In genomic region chrX:83508006-83508405, GRCh38 we compare ENCODE assay signal across 1 cellular context.
TF ChIP-seq lines count a peak whose summit lies in the region.

TSS of gene POU3F4 (plus strand) at chrX:83508290. CDS start at chrX:83508325, 35 bp downstream.

TF ChIP-seq in WTC11, 78 proteins besides CTCF, POLR2A, EP300 and RAD21 (continued from another document):
- TF ChIP-seq, protein P1, sequence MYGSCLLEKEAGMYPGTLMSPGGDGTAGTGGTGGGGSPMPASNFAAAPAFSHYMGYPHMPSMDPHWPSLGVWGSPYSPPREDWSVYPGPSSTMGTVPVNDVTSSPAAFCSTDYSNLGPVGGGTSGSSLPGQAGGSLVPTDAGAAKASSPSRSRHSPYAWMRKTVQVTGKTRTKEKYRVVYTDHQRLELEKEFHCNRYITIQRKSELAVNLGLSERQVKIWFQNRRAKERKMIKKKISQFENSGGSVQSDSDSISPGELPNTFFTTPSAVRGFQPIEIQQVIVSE (CRISPR knock-in tag; IDR thresholded peaks at IDR 0.05; ENCODE audit: borderline replicate concordance), result no peak
- no peak for TF ChIP-seq ZNF671 (CRISPR knock-in tag; IDR thresholded peaks at IDR 0.05)
TF ChIP-seq in WTC11: peak in this region for 2.
